Comparison of ENCODE assay signal across 8 cellular contexts in the genomic region with DNA sequence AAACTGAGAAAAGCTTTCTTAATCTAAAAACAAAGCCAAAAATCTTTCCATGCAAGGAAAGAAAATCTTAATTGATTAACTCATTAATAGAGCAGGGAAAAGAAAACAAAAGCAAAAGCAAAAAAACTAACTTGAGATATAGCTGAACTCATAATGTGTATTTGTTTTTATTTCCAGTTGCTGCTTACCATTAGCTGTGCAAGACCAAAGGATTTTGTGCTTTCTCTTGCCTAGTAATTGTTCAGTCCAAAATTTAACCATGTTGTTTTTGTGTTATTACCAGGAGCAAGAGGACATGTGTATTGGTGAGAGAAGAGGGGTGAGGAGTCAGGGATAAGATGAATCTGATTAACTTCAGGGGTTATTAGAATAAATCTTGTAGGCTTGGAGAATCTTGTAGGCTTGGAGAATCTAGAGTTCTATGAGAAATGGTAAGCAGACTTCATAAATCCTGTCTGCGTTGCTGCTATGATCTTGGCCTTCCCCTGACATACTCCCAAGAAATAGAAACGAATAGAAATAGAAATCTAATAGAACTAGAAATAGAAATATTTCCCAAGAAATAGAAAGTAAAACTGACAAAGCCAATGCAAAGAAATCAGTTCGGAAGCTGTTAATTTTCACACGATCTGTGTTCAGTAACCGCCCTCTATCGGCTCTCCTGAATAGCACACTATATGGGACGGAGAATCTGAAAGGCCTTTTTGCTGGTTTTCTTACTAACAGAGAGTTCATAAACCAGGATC.
DNase-seq lines count a peak whose midpoint lies in the region; ATAC-seq and TF ChIP-seq lines count a peak whose summit lies in the region.

No MANE protein-coding gene starts in this region.

- no peaks in the 10 kb centered on the region for H3K36me3 ChIP-seq in WERI-Rb-1
- H3K36me3 ChIP-seq in muscle layer of duodenum (ENCODE audit: control insufficient read depth in 1 of 2, insufficient read depth in 2 of 2, low read length in 2 of 2), result no peaks in the 10 kb centered on the region
- H3K36me3 ChIP-seq in aorta (ENCODE audit: control insufficient read depth in 1 of 2, insufficient read depth in 2 of 2, low read length in 1 of 2), result no peaks in the 10 kb centered on the region

- no peak overlapping the region for H3K27ac ChIP-seq in WERI-Rb-1
- peak overlapping the region; percentile 87 for H3K27ac ChIP-seq in muscle layer of duodenum (ENCODE audit: low read length)
- no peak overlapping the region for H3K27ac ChIP-seq in aorta (ENCODE audit: low read depth in 1 of 2, low read length in 2 of 2)

- peak; percentile 63 for TF ChIP-seq CTCF in WERI-Rb-1 (IDR thresholded peaks at IDR 0.05; ENCODE audit: low read depth, low read length)
- TF ChIP-seq CTCF in endothelial cell (IDR thresholded peaks at IDR 0.05; ENCODE audit: unreplicated experiment), result peak; percentile 66

- peak; percentile 34 for ATAC-seq in activated CD8-positive, alpha-beta memory T cell treated with anti-CD3 and anti-CD28 coated beads, Interleukin-2, amount 10 ng/mL, durations not matched to agents 7 days and 5 days
- ATAC-seq in aorta (ENCODE audit: low FRiP score), result peak; percentile 86

- intact Hi-C loops in aorta (cut with DNase I), result loop anchor here (2.0 to 5.0 kb wide), 2 partner anchors 105 to 109 kb away; no protein-coding TSS in a partner anchor

- peak; percentile 72 for DNase-seq in activated CD8-positive, alpha-beta memory T cell treated with anti-CD3 and anti-CD28 coated beads, Interleukin-2, amount 10 ng/mL, durations not matched to agents 7 days and 5 days
- no peak for DNase-seq in activated CD8-positive, alpha-beta memory T cell treated with anti-CD3 and anti-CD28 coated beads, Interleukin-2, amount 50 U/mL, for 4 hours
- DNase-seq in HCEC 1CT, result peak; percentile 70
- peak; percentile 48 for DNase-seq in NCI-H1436 (lab: John Stamatoyannopoulos, UW)
- DNase-seq in WERI-Rb-1, result peak; percentile 24
- no peak for DNase-seq in endothelial cell (ENCODE audit: low spot score)
- DNase-seq in aorta, result no peak

- peaks cover 2% of the 10 kb centered on the region for H3K9me3 Mint-ChIP-seq in activated CD8-positive, alpha-beta memory T cell treated with anti-CD3 and anti-CD28 coated beads, Interleukin-2, amount 10 ng/mL, durations not matched to agents 7 days and 5 days (ENCODE audit: low read depth)
- H3K9me3 Mint-ChIP-seq in endothelial cell (ENCODE audit: unreplicated experiment), result no peaks in the 10 kb centered on the region

- H3K9me3 ChIP-seq in WERI-Rb-1 (ENCODE audit: severe bottlenecking) (no peaks in the 10 kb centered on the region), muscle layer of duodenum (ENCODE audit: control insufficient read depth in 1 of 2, low read length in 2 of 2) (no peaks in the 10 kb centered on the region), aorta (ENCODE audit: control insufficient read depth, low read length) (no peaks in the 10 kb centered on the region)

- H3K4me1 ChIP-seq in muscle layer of duodenum (ENCODE audit: control insufficient read depth in 1 of 2, insufficient read depth in 2 of 2, low read length in 2 of 2), result peaks cover 3 to 13% of the 10 kb centered on the region in 2 donors
- no peaks in the 10 kb centered on the region for H3K4me1 ChIP-seq in aorta (ENCODE audit: control insufficient read depth in 1 of 2, insufficient read depth in 2 of 2, low read length in 2 of 2)

- H3K27me3 ChIP-seq in WERI-Rb-1 (ENCODE audit: insufficient read depth, low read depth, severe bottlenecking) (no peaks in the 10 kb centered on the region), muscle layer of duodenum (ENCODE audit: low read depth, low read length) (no peaks in the 10 kb centered on the region), aorta (ENCODE audit: control insufficient read depth in 1 of 2, insufficient read depth in 2 of 2, low read length in 1 of 2) (no peaks in the 10 kb centered on the region)

- H3K4me3 ChIP-seq in WERI-Rb-1 (ENCODE audit: low read depth, low read length), result peak overlapping the region; percentile 29
- peak overlapping the region; percentile 25 to 70 for H3K4me3 ChIP-seq in muscle layer of duodenum (ENCODE audit: low read depth in 1 of 2, low read length in 2 of 2)
- peak overlapping the region in 1 of 2 donors; percentile 45 for H3K4me3 ChIP-seq in aorta (ENCODE audit: low read length in 2 of 2)

- peaks cover 59% of the 10 kb centered on the region for H3K4me1 Mint-ChIP-seq in activated CD8-positive, alpha-beta memory T cell treated with anti-CD3 and anti-CD28 coated beads, Interleukin-2, amount 10 ng/mL, durations not matched to agents 7 days and 5 days
- H3K4me1 Mint-ChIP-seq in endothelial cell (ENCODE audit: unreplicated experiment), result peaks cover 14% of the 10 kb centered on the region

- peak overlapping the region; percentile 72 for H3K4me3 Mint-ChIP-seq in activated CD8-positive, alpha-beta memory T cell treated with anti-CD3 and anti-CD28 coated beads, Interleukin-2, amount 10 ng/mL, durations not matched to agents 7 days and 5 days
- H3K4me3 Mint-ChIP-seq in endothelial cell (ENCODE audit: unreplicated experiment), result no peak overlapping the region

- WGBS in aorta, 2 donors, result 17 to 19% methylated on average over 7 of the region's 7 CpGs

- peaks cover 15% of the 10 kb centered on the region for H3K36me3 Mint-ChIP-seq in activated CD8-positive, alpha-beta memory T cell treated with anti-CD3 and anti-CD28 coated beads, Interleukin-2, amount 10 ng/mL, durations not matched to agents 7 days and 5 days
- no peaks in the 10 kb centered on the region for H3K36me3 Mint-ChIP-seq in endothelial cell (ENCODE audit: low read depth, unreplicated experiment)

- peaks cover 6% of the 10 kb centered on the region for H3K27me3 Mint-ChIP-seq in activated CD8-positive, alpha-beta memory T cell treated with anti-CD3 and anti-CD28 coated beads, Interleukin-2, amount 10 ng/mL, durations not matched to agents 7 days and 5 days
- H3K27me3 Mint-ChIP-seq in endothelial cell (ENCODE audit: unreplicated experiment), result peaks cover 8% of the 10 kb centered on the region

- CTCF ChIA-PET in activated CD8-positive, alpha-beta memory T cell treated with anti-CD3 and anti-CD28 coated beads, Interleukin-2, amount 10 ng/mL, durations not matched to agents 7 days and 5 days (lab: Charles Lee), result interaction anchor here (0.7 to 7.3 kb wide), 51 partner anchors 9 to 264 kb away, joined by 3 to 146 read pairs (median 6); a partner anchor contains a TSS

- H3K27ac Mint-ChIP-seq in activated CD8-positive, alpha-beta memory T cell treated with anti-CD3 and anti-CD28 coated beads, Interleukin-2, amount 10 ng/mL, durations not matched to agents 7 days and 5 days, result peak overlapping the region; percentile 84
- peak overlapping the region; percentile 18 for H3K27ac Mint-ChIP-seq in endothelial cell (ENCODE audit: unreplicated experiment)

Comparison
In these comparisons a context has a peak if more than half of its experiments do, and no peak if none do; other contexts are left out.
1. DNase-seq: peak in activated CD8-positive, alpha-beta memory T cell treated with anti-CD3 and anti-CD28 coated beads, Interleukin-2, amount 10 ng/mL, durations not matched to agents 7 days and 5 days (single experiment), HCEC 1CT (single experiment), NCI-H1436 (single experiment) and WERI-Rb-1 (single experiment); none in activated CD8-positive, alpha-beta memory T cell treated with anti-CD3 and anti-CD28 coated beads, Interleukin-2, amount 50 U/mL, for 4 hours (single experiment), endothelial cell (single experiment) and aorta (0 of 2).